26 cellular contexts compared by ENCODE assay signal in the genomic region with DNA sequence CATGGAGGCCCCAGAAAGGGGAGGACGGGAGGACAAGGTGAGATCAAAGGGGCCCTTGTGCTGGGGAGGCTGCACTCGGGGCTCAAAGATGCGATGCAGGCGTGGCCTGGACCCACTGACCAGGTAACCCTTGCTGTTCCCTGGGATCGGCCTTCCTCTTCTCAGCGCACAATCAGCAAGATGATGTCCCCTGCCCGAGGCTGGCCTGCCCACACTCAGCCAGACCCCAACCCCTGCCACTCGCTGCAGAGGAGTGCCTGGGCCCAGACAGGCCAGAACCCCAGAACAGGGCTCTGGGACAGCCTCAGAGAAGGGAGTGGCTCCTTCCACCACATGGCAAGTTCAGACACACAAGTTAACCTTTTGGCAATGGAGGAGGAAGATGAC. TPM values are rescaled to one million over a fixed set of nuclear protein-coding genes. Genes with fewer than 3 reads are reported as not detected.
A peak's percentile ranks its signal among the peaks of the same experiment; 100 is the strongest.
DNase-seq lines count a peak whose midpoint lies in the region; ATAC-seq and TF ChIP-seq lines count a peak whose summit lies in the region.
"Had no signal": no experiment of that assay in that cellular context is flagged by ENCODE, and none has a peak within 500 bp of the region (broad histone marks: within the 10 kb centered on the region; RNA-seq: fewer than 3 reads in every experiment).

No MANE protein-coding gene starts in this region.

- H3K23ac ChIP-seq in neuronal stem cell (ENCODE audit: low read depth, low read length, poor library complexity) = no peak overlapping the region

- H3K4ac ChIP-seq in neuronal stem cell (ENCODE audit: low read length) = no peak overlapping the region

- no peak overlapping the region for H4K8ac ChIP-seq in neuronal stem cell (ENCODE audit: low read depth, low read length)

- BruUV-seq in PC-3 (replicated peaks; lab: Mats Ljungman, UMichigan) = no TSS peak

- no peak overlapping the region for H2BK120ac ChIP-seq in neuronal stem cell (ENCODE audit: low read depth, low read length)

- POLR2A ChIA-PET in CD8-positive, alpha-beta T cell (lab: Charles Lee) = no interaction called here
- POLR2A ChIA-PET in PC-3 (lab: Charles Lee; ENCODE audit: unreplicated experiment) = no interaction called here

- H2AFZ ChIP-seq in neuronal stem cell (ENCODE audit: low read length) = no peak overlapping the region
- no peak overlapping the region for H2AFZ ChIP-seq in PC-3 (ENCODE audit: low read length)

- H3K4me1 Mint-ChIP-seq in CD8-positive, alpha-beta T cell (ENCODE audit: low read depth) = no peaks in the 10 kb centered on the region
- H3K4me1 Mint-ChIP-seq: activated CD4-positive, alpha-beta T cell treated with anti-CD3 and anti-CD28 coated beads, Interleukin-2, amount 10 ng/mL, durations not matched to agents 24 days and 14 days; naive thymus-derived CD4-positive, alpha-beta T cell had no signal

- no peak overlapping the region for H2BK12ac ChIP-seq in neuronal stem cell (ENCODE audit: low read length)

- no peak overlapping the region for H3K4me3 ChIP-seq in right atrium auricular region
- no peak overlapping the region for H3K4me3 ChIP-seq in neuronal stem cell (ENCODE audit: low read length in 2 of 2)
- H3K4me3 ChIP-seq in upper lobe of left lung = no peak overlapping the region
- H3K4me3 ChIP-seq in CD8-positive, alpha-beta T cell (ENCODE audit: low read depth, low read length) = no peak overlapping the region
- no peak overlapping the region for H3K4me3 ChIP-seq in PC-3 (ENCODE audit: low read length)
- H3K4me3 ChIP-seq: A549, thoracic aorta had no signal

- peak overlapping the region; percentile 32 for H2AK5ac ChIP-seq in neuronal stem cell (ENCODE audit: low read depth, low read length)

- H3K36me3 ChIP-seq in right atrium auricular region = peaks cover 24% of the 10 kb centered on the region
- no peaks in the 10 kb centered on the region for H3K36me3 ChIP-seq in neuronal stem cell (replicated peaks in 1 of 2; ENCODE audit: control insufficient read depth in 2 of 2, insufficient read depth in 2 of 2, low read length in 2 of 2)
- H3K36me3 ChIP-seq in upper lobe of left lung = peaks cover 0 to 71% (median 28%) of the 10 kb centered on the region in 4 donors
- H3K36me3 ChIP-seq in CD8-positive, alpha-beta T cell (ENCODE audit: insufficient read depth, low read length) = no peaks in the 10 kb centered on the region
- H3K36me3 ChIP-seq in PC-3 (ENCODE audit: low read depth, low read length) = no peaks in the 10 kb centered on the region

- peak overlapping the region; percentile 54 for H3K18ac ChIP-seq in neuronal stem cell (ENCODE audit: low read length)

- H3K36me3 Mint-ChIP-seq in CD8-positive, alpha-beta T cell = no peaks in the 10 kb centered on the region
- H3K36me3 Mint-ChIP-seq: naive thymus-derived CD4-positive, alpha-beta T cell had no signal

- H3K79me2 ChIP-seq in PC-3 (ENCODE audit: low read length) = no peaks in the 10 kb centered on the region

- H2BK5ac ChIP-seq in neuronal stem cell (ENCODE audit: low read length) = no peak overlapping the region

- H3K27me3 Mint-ChIP-seq in CD8-positive, alpha-beta T cell (ENCODE audit: low read depth) = no peaks in the 10 kb centered on the region
- H3K27me3 Mint-ChIP-seq: activated T-cell treated with anti-CD3 and anti-CD28 coated beads, Interleukin-2, amount 50 U/mL, for 24 hours had no signal

- TF ChIP-seq CTCF in right atrium auricular region (IDR thresholded peaks at IDR 0.05) (no peak), upper lobe of left lung (IDR thresholded peaks at IDR 0.05) (no peak), PC-3 (conservative IDR thresholded peaks at IDR 0.05; ENCODE audit: low read depth, low read length) (no peak)
- no peak for TF ChIP-seq CTCF in CD8-positive, alpha-beta T cell (IDR thresholded peaks at IDR 0.05)

- H3K4me1 ChIP-seq in right atrium auricular region = peaks cover 0 to 47% of the 10 kb centered on the region in 2 donors
- H3K4me1 ChIP-seq in neuronal stem cell (ENCODE audit: control insufficient read depth in 2 of 2, insufficient read depth in 1 of 2, low read depth in 1 of 2, low read length in 2 of 2) = peaks cover 0 to 4% of the 10 kb centered on the region in 2 donors
- peaks cover 14 to 29% (median 24%) of the 10 kb centered on the region in 4 donors for H3K4me1 ChIP-seq in upper lobe of left lung
- no peaks in the 10 kb centered on the region for H3K4me1 ChIP-seq in CD8-positive, alpha-beta T cell (ENCODE audit: insufficient read depth, low read length)
- H3K4me1 ChIP-seq in PC-3 (ENCODE audit: insufficient read depth, low read length) = no peaks in the 10 kb centered on the region

- peaks cover 1% of the 10 kb centered on the region for H3K79me1 ChIP-seq in neuronal stem cell (ENCODE audit: low read depth, low read length)

- WGBS in neuronal stem cell (ENCODE audit: extremely low coverage in 2 of 2, insufficient read length in 2 of 2, insufficient replicate concordance in 1 of 2), 2 donors = no CpG with 5 or more reads among the region's 8 CpGs
- WGBS in upper lobe of left lung, 2 donors = 73 to 76% methylated on average over 8 of the region's 8 CpGs

- no peak for DNase-seq in right atrium auricular region (ENCODE audit: low spot score)
- no peak for DNase-seq in Right ventricle myocardium superior
- no peak for DNase-seq in neuronal stem cell (ENCODE audit: low spot score)
- no peak for DNase-seq in upper lobe of left lung
- no peak for DNase-seq in NCI-H1694 (lab: John Stamatoyannopoulos, UW)
- DNase-seq in CD8-positive, alpha-beta T cell = no peak
- no peak for DNase-seq in PC-3
- DNase-seq: activated CD4-positive, alpha-beta T cell treated with anti-CD3 and anti-CD28 coated beads, Interleukin-2, amount 10 ng/mL, durations not matched to agents 24 days and 14 days; activated gamma-delta T cell treated with Interleukin-2 at 50 U/mL for 16 hours; activated T-cell treated with anti-CD3 and anti-CD28 coated beads, Interleukin-2, amount 50 U/mL, for 24 hours; cerebellar nuclear complex; DMS153; effector CD4-positive, alpha-beta T cell; H7; left colon; naive thymus-derived CD4-positive, alpha-beta T cell; NCI-H1092; NCI-H2171 treated with DMSO at 0.1 percent for 48 hours; NCI-H524; retina; SIG-M5; stimulated activated CD4-positive, alpha-beta T cell treated with anti-CD3 and anti-CD28 coated beads, Interleukin-2, amount 100 ng/mL, for 48 hours had no signal

- no peak for TF ChIP-seq EP300 in upper lobe of left lung (IDR thresholded peaks at IDR 0.05)

- CTCF ChIA-PET in CD8-positive, alpha-beta T cell (lab: Charles Lee) = interaction anchor here (1.1 kb wide), 1 partner anchor 11 kb away, joined by 3 read pairs; no protein-coding TSS in a partner anchor
- CTCF ChIA-PET in PC-3 (lab: Charles Lee) = no interaction called here

- no peak for ATAC-seq in Right ventricle myocardium superior (ENCODE audit: poor library complexity)
- no peak for ATAC-seq in upper lobe of left lung (ENCODE audit: low FRiP score in 2 of 2)
- ATAC-seq in CD8-positive, alpha-beta T cell = no peak
- no peak for ATAC-seq in PC-3
- ATAC-seq: naive thymus-derived CD4-positive, alpha-beta T cell had no signal

- H3K4me2 ChIP-seq in neuronal stem cell (ENCODE audit: insufficient read depth, low read length, poor library complexity, severe bottlenecking) (no peak overlapping the region), PC-3 (ENCODE audit: low read length) (no peak overlapping the region)
- H3K4me2 ChIP-seq: A549 had no signal

- peak overlapping the region; percentile 49 to 65 for H3K27ac ChIP-seq in right atrium auricular region
- H3K27ac ChIP-seq in cingulate gyrus (ENCODE audit: low read depth, low read length) = peak overlapping the region; percentile 81
- H3K27ac ChIP-seq in neuronal stem cell (replicated peaks; ENCODE audit: low read length) = no peak overlapping the region
- peak overlapping the region; percentile 10 to 71 (median 46) for H3K27ac ChIP-seq in upper lobe of left lung
- H3K27ac ChIP-seq in CD8-positive, alpha-beta T cell (ENCODE audit: low read depth, low read length) = no peak overlapping the region
- H3K27ac ChIP-seq in PC-3 (ENCODE audit: low read length) = no peak overlapping the region
- H3K27ac ChIP-seq: epithelial cell of prostate, thoracic aorta had no signal

- no peaks in the 10 kb centered on the region for H3K9me3 Mint-ChIP-seq in CD8-positive, alpha-beta T cell
- H3K9me3 Mint-ChIP-seq: activated CD4-positive, alpha-beta T cell treated with anti-CD3 and anti-CD28 coated beads, Interleukin-2, amount 10 ng/mL, durations not matched to agents 24 days and 14 days; activated T-cell treated with anti-CD3 and anti-CD28 coated beads, Interleukin-2, amount 50 U/mL, for 24 hours had no signal

- H3K4me3 Mint-ChIP-seq in CD8-positive, alpha-beta T cell = no peak overlapping the region
- H3K4me3 Mint-ChIP-seq: activated CD4-positive, alpha-beta T cell treated with anti-CD3 and anti-CD28 coated beads, Interleukin-2, amount 10 ng/mL, durations not matched to agents 24 days and 14 days; activated T-cell treated with anti-CD3 and anti-CD28 coated beads, Interleukin-2, amount 50 U/mL, for 24 hours; naive thymus-derived CD4-positive, alpha-beta T cell had no signal

- H3K9me3 ChIP-seq in right atrium auricular region = no peaks in the 10 kb centered on the region
- no peaks in the 10 kb centered on the region for H3K9me3 ChIP-seq in neuronal stem cell (replicated peaks in 1 of 2; ENCODE audit: control insufficient read depth in 2 of 2, insufficient read depth in 1 of 2, low read depth in 1 of 2, low read length in 2 of 2)
- no peaks in the 10 kb centered on the region for H3K9me3 ChIP-seq in upper lobe of left lung
- no peaks in the 10 kb centered on the region for H3K9me3 ChIP-seq in CD8-positive, alpha-beta T cell (ENCODE audit: low read length)
- no peaks in the 10 kb centered on the region for H3K9me3 ChIP-seq in PC-3 (ENCODE audit: low read length)
- H3K9me3 ChIP-seq: A549, thoracic aorta had no signal

- H4K91ac ChIP-seq in neuronal stem cell (ENCODE audit: low read depth, low read length, poor library complexity) = no peak overlapping the region

- no peaks in the 10 kb centered on the region for H3F3A ChIP-seq in PC-3 (ENCODE audit: low read length, unreplicated experiment)

- no peaks in the 10 kb centered on the region for H4K20me1 ChIP-seq in PC-3 (ENCODE audit: low read length)

- H3K27ac Mint-ChIP-seq in CD8-positive, alpha-beta T cell = no peak overlapping the region
- H3K27ac Mint-ChIP-seq: activated CD4-positive, alpha-beta T cell treated with anti-CD3 and anti-CD28 coated beads, Interleukin-2, amount 10 ng/mL, durations not matched to agents 24 days and 14 days; activated T-cell treated with anti-CD3 and anti-CD28 coated beads, Interleukin-2, amount 50 U/mL, for 24 hours; naive thymus-derived CD4-positive, alpha-beta T cell had no signal

- H3K9ac ChIP-seq in neuronal stem cell (ENCODE audit: low read depth, low read length, poor library complexity) (no peak overlapping the region), PC-3 (ENCODE audit: low read length) (no peak overlapping the region)

- no peak overlapping the region for H2BK15ac ChIP-seq in neuronal stem cell (ENCODE audit: low read length)

- no peaks in the 10 kb centered on the region for H3K9me2 ChIP-seq in PC-3 (replicated peaks; ENCODE audit: low read length)

- H3K27me3 ChIP-seq in right atrium auricular region = no peaks in the 10 kb centered on the region
- H3K27me3 ChIP-seq in neuronal stem cell (ENCODE audit: control insufficient read depth in 3 of 3, insufficient read depth in 3 of 3, low read depth in 1 of 3, low read length in 3 of 3) = no peaks in the 10 kb centered on the region
- no peaks in the 10 kb centered on the region for H3K27me3 ChIP-seq in upper lobe of left lung
- H3K27me3 ChIP-seq in CD8-positive, alpha-beta T cell (ENCODE audit: insufficient read depth, low read length) = no peaks in the 10 kb centered on the region
- H3K27me3 ChIP-seq in PC-3 (ENCODE audit: low read length) = no peaks in the 10 kb centered on the region

- no peak overlapping the region for H3K14ac ChIP-seq in neuronal stem cell (ENCODE audit: low read length)

- TF ChIP-seq POLR2A in upper lobe of left lung (IDR thresholded peaks at IDR 0.05) = no peak

- intact Hi-C loops in Right ventricle myocardium superior (cut with DNase I) = no loop called here
- intact Hi-C loops in CD8-positive, alpha-beta T cell (cut with DNase I, micrococcal nuclease) = no loop called here
- intact Hi-C loops in PC-3 (cut with micrococcal nuclease) = no loop called here

RNA-seq across cellular contexts. Expression of a gene that starts 14.8 kb away (rescaled TPM):
- total RNA-seq in right atrium auricular region = 10 to 100 TPM; 40.6 to 59.5 TPM
- 61.6 TPM for total RNA-seq in Right ventricle myocardium superior
- polyA plus RNA-seq in neuronal stem cell (2013, experiment 1 of 2) = 1.3 TPM
- polyA plus RNA-seq in neuronal stem cell (2013, experiment 2 of 2) = 1.1 TPM
- 100 to 1,000 TPM in 4 of 6 donors, 10 to 100 TPM in 2; 82.6 to 340 (median 110) TPM for total RNA-seq in upper lobe of left lung
- 1 to 10 TPM in 1 of 2 experiments, under 1 TPM in 1; 0.36 to 1.1 TPM for total RNA-seq in CD8-positive, alpha-beta T cell
- 32.6 and 42.2 TPM in 2 replicates for total RNA-seq in PC-3 (2014; rRNA removed)
- polyA plus RNA-seq: naive thymus-derived CD4-positive, alpha-beta T cell had no signal

RNA-seq across cellular contexts. Expression of a gene that starts 51.9 kb away (rescaled TPM):
- total RNA-seq in right atrium auricular region = 10 to 100 TPM; 11.7 TPM
- 9.4 TPM for total RNA-seq in Right ventricle myocardium superior
- polyA plus RNA-seq in neuronal stem cell (2013, experiment 1 of 2) = 31.8 TPM
- polyA plus RNA-seq in neuronal stem cell (2013, experiment 2 of 2) = 30.8 TPM
- 10 to 100 TPM; 19.6 to 26.6 (median 21.5) TPM for total RNA-seq in upper lobe of left lung
- total RNA-seq in CD8-positive, alpha-beta T cell = 10 to 100 TPM; 15.0 to 17.5 TPM
- total RNA-seq in PC-3 (2014; rRNA removed) = 37.7 and 50.9 TPM in 2 replicates

Comparison
In these comparisons a context has a peak if more than half of its experiments do, and no peak if none do; other contexts are left out.
1. H3K27ac ChIP-seq: peak in right atrium auricular region (2 of 2), cingulate gyrus (single experiment) and upper lobe of left lung (4 of 4); none in neuronal stem cell (single experiment), CD8-positive, alpha-beta T cell (single experiment) and PC-3 (single experiment).
2. RNA of a gene that starts 14.8 kb away (total RNA-seq): 82.6 to 340 TPM in upper lobe of left lung, 61.6 TPM in Right ventricle myocardium superior (single experiment), 40.6 to 59.5 TPM in right atrium auricular region and 32.6 to 42.2 TPM in PC-3; 0.36 to 1.1 TPM in CD8-positive, alpha-beta T cell; every median in the first group is over 10 times any median in the second.